ENCODE assay signal across 9 cellular contexts in the genomic region with DNA sequence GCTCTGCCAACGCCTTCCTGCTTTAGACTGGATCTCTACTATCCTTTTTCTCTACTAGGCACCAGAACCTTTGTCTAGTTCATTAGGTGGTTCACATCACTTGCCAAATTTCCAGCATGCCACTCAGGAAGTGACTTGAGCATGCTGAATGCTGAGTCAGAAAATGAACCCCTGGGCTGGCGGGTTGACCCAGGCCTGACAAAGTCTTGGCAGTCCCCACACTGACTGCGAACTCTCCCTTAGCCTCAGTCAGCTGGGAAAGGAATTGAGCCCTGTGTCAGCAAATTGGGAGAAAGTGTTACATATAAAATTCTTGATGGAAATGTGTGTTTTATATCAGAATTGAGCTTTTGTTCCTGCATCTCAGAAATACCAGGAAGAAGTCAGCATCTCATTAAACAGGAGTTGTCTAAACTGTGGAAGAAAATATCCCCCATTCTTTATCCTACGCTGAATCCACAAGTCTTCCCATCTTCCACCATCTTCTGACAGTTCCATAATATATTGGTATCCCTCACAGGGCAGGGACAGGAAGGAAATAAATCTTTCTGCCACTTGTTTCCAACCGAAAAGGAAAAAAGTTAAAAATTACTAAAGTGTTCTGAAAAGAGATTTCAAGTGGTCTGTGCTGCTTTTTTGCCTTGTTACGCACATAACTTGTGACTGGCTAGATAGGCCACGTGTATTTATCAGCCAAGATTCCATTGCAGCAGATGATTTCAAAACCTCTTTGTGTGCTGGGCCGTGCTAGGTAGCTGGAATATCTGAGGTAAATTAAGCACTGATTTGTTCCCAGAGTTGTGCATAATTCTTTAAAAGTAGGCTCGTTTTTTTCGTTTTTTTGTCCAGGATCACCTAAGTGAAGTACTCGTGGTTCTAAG. TPM values are rescaled to one million over a fixed set of nuclear protein-coding genes. Genes with fewer than 3 reads are reported as not detected.
DNase-seq lines count a peak whose midpoint lies in the region; ATAC-seq and TF ChIP-seq lines count a peak whose summit lies in the region.
"Had no signal": no experiment of that assay in that cellular context is flagged by ENCODE, and none has a peak within 500 bp of the region (broad histone marks: within the 10 kb centered on the region; RNA-seq: fewer than 3 reads in every experiment).

No MANE protein-coding gene starts in this region.

- H3K36me3 Mint-ChIP-seq in CD4-positive, CD25-positive, alpha-beta regulatory T cell = peaks cover 12% of the 10 kb centered on the region
- H3K36me3 Mint-ChIP-seq in nephron (ENCODE audit: low read depth) = peaks cover 18% of the 10 kb centered on the region
- H3K36me3 Mint-ChIP-seq in endodermal cell (ENCODE audit: low read depth) = peaks cover 18% of the 10 kb centered on the region

- no peak for ATAC-seq in CD4-positive, CD25-positive, alpha-beta regulatory T cell (ENCODE audit: low read depth in 2 of 2)
- no peak for ATAC-seq in left colon

- H3K27ac Mint-ChIP-seq in CD4-positive, CD25-positive, alpha-beta regulatory T cell = peak overlapping the region; percentile 81 to 90 (median 90)
- H3K27ac Mint-ChIP-seq in nephron (peak overlapping the region; percentile 90 to 97 (median 96)), endodermal cell (no peak overlapping the region)

- no peak overlapping the region for H3K4me3 ChIP-seq in CD4-positive, CD25-positive, alpha-beta regulatory T cell (ENCODE audit: low read depth, low read length)
- H3K4me3 ChIP-seq in NB4 (ENCODE audit: low read depth, low read length) (no peak overlapping the region), dorsolateral prefrontal cortex (no peak overlapping the region), endodermal cell (ENCODE audit: low read length) (no peak overlapping the region)

- H3K4me3 Mint-ChIP-seq in CD4-positive, CD25-positive, alpha-beta regulatory T cell = no peak overlapping the region
- H3K4me3 Mint-ChIP-seq in nephron (no peak overlapping the region), endodermal cell (no peak overlapping the region)

- DNase-seq in CD4-positive, CD25-positive, alpha-beta regulatory T cell = no peak
- DNase-seq in NB4 (ENCODE audit: low read depth) (peak; percentile 50), dorsolateral prefrontal cortex (peak in 2 of 10 donors; percentile 25 to 34), left colon (no peak), endodermal cell (no peak), DMS53 treated with DMSO at 0.1 percent for 48 hours (lab: John Stamatoyannopoulos, UW; ENCODE audit: unreplicated experiment) (no peak), NCI-H748 treated with DMSO at 0.1 percent for 48 hours (lab: John Stamatoyannopoulos, UW) (no peak)
- DNase-seq: NCI-H2029 had no signal

- no peak for TF ChIP-seq POLR2A in NB4 (IDR thresholded peaks at IDR 0.05; ENCODE audit: extremely low read depth, insufficient read length)

- TF ChIP-seq CTCF in NB4 (IDR thresholded peaks at IDR 0.05; ENCODE audit: low read depth, low read length) = no peak
- no peak for TF ChIP-seq CTCF in dorsolateral prefrontal cortex (IDR thresholded peaks at IDR 0.05 in 54 of 56, conservative IDR thresholded peaks at IDR 0.05 in 2 of 56; ENCODE audit: low read depth in 1 of 56, partially characterized antibody in 56 of 56)
- no peak for TF ChIP-seq CTCF in nephron (IDR thresholded peaks at IDR 0.05; ENCODE audit: unreplicated experiment in 3 of 3)
- TF ChIP-seq CTCF in endodermal cell (conservative IDR thresholded peaks at IDR 0.05) = no peak

- no peak overlapping the region for H3K9ac ChIP-seq in endodermal cell (ENCODE audit: extremely low read depth, low read length, poor library complexity, severe bottlenecking)

- peaks cover 0 to 2% (median 0%) of the 10 kb centered on the region in 7 donors for H3K9me3 Mint-ChIP-seq in CD4-positive, CD25-positive, alpha-beta regulatory T cell
- H3K9me3 Mint-ChIP-seq in nephron (no peaks in the 10 kb centered on the region), endodermal cell (no peaks in the 10 kb centered on the region)

- peaks cover 11 to 45% (median 21%) of the 10 kb centered on the region in 4 donors for H3K4me1 Mint-ChIP-seq in CD4-positive, CD25-positive, alpha-beta regulatory T cell
- H3K4me1 Mint-ChIP-seq in nephron (peaks cover 49% of the 10 kb centered on the region), endodermal cell (peaks cover 20% of the 10 kb centered on the region)

- H3K27me3 Mint-ChIP-seq in CD4-positive, CD25-positive, alpha-beta regulatory T cell = no peaks in the 10 kb centered on the region
- no peaks in the 10 kb centered on the region for H3K27me3 Mint-ChIP-seq in nephron (ENCODE audit: low read depth)
- H3K27me3 Mint-ChIP-seq in endodermal cell (ENCODE audit: insufficient read depth) = no peaks in the 10 kb centered on the region

- H3K27ac ChIP-seq in CD4-positive, CD25-positive, alpha-beta regulatory T cell (ENCODE audit: insufficient read depth, low read length, poor library complexity, severe bottlenecking) = peak overlapping the region; percentile 42
- H3K27ac ChIP-seq in dorsolateral prefrontal cortex (peak overlapping the region in 52 of 59 donors; percentile 8 to 95 (median 62)), endodermal cell (ENCODE audit: low read depth, low read length) (no peak overlapping the region)

- peaks cover 15% of the 10 kb centered on the region for H3K36me3 ChIP-seq in CD4-positive, CD25-positive, alpha-beta regulatory T cell (ENCODE audit: control insufficient read depth, insufficient read depth, low read length)
- peaks cover 16% of the 10 kb centered on the region for H3K36me3 ChIP-seq in endodermal cell (ENCODE audit: control insufficient read depth, insufficient read depth, low read length)

- 90 to 92% methylated on average over 11 of the region's 11 CpGs for WGBS in endodermal cell (ENCODE audit: insufficient coverage in 1 of 2, insufficient read length in 1 of 2), 2 experiments

- H3K9me3 ChIP-seq in CD4-positive, CD25-positive, alpha-beta regulatory T cell (ENCODE audit: control insufficient read depth in 2 of 2, low read length in 2 of 2) = no peaks in the 10 kb centered on the region
- no peaks in the 10 kb centered on the region for H3K9me3 ChIP-seq in endodermal cell (ENCODE audit: control insufficient read depth, low read length)

- H3K27me3 ChIP-seq in CD4-positive, CD25-positive, alpha-beta regulatory T cell (ENCODE audit: control insufficient read depth, insufficient read depth, low read length) = no peaks in the 10 kb centered on the region
- no peaks in the 10 kb centered on the region for H3K27me3 ChIP-seq in dorsolateral prefrontal cortex
- no peaks in the 10 kb centered on the region for H3K27me3 ChIP-seq in endodermal cell (ENCODE audit: control insufficient read depth, insufficient read depth, low read length, poor library complexity, severe bottlenecking)

- intact Hi-C loops in dorsolateral prefrontal cortex (cut with DNase I) (no loop called here), left colon (cut with DNase I, micrococcal nuclease) (no loop called here)

- H3K4me1 ChIP-seq in CD4-positive, CD25-positive, alpha-beta regulatory T cell (ENCODE audit: control insufficient read depth, insufficient read depth, low read length, poor library complexity, severe bottlenecking) = peaks cover 4% of the 10 kb centered on the region
- peaks cover 6% of the 10 kb centered on the region for H3K4me1 ChIP-seq in endodermal cell (ENCODE audit: control insufficient read depth, insufficient read depth, low read length)

RNA-seq across cellular contexts. Expression of a gene that starts 16.7 kb away (rescaled TPM):
- total RNA-seq in CD4-positive, CD25-positive, alpha-beta regulatory T cell = not detected
- polyA plus RNA-seq in CD4-positive, CD25-positive, alpha-beta regulatory T cell = not detected
- total RNA-seq in dorsolateral prefrontal cortex (1 to 10 TPM in 20 of 120 experiments, under 1 TPM in 80, not detected in 20; 0.10 to 3.2 (median 0.46) TPM), left colon (under 1 TPM in 1 of 2 donors, not detected in 1; 0.11 TPM), endodermal cell (not detected)
- not detected for polyA plus RNA-seq in endodermal cell (2013, experiment 1 of 2)
- polyA plus RNA-seq in endodermal cell (2013, experiment 2 of 2) = not detected
